Comparison of ENCODE assay signal across 8 cellular contexts in genomic region chr11:92024788-92025187, GRCh38.
"Had no signal": no experiment of that assay in that cellular context is flagged by ENCODE, and none has a peak within 500 bp of the region (broad histone marks: within the 10 kb centered on the region; RNA-seq: fewer than 3 reads in every experiment).

No MANE protein-coding gene starts in this region.

- DNase-seq: GM23248, GOT3, H9, HCEC 1CT, IMR-90 had no signal

- H2AFZ ChIP-seq: GM23248 had no signal

- H3K27ac ChIP-seq: GM23248 had no signal

- ATAC-seq: K562 had no signal

- H3K9ac ChIP-seq: GM23248 had no signal

- FAIRE-seq: H54, HTR-8/SVneo, K562 had no signal

- H3K4me3 ChIP-seq: GM23248, K562 had no signal
